ENCODE assay signal across 17 cellular contexts in genomic region chr2:122423934-122424333, GRCh38.
DNase-seq lines count a peak whose midpoint lies in the region; ATAC-seq, FAIRE-seq and TF ChIP-seq lines count a peak whose summit lies in the region.
"Had no signal": no experiment of that assay in that cellular context is flagged by ENCODE, and none has a peak within 500 bp of the region (broad histone marks: within the 10 kb centered on the region; RNA-seq: fewer than 3 reads in every experiment).

No MANE protein-coding gene starts in this region.

- H4K20me1 ChIP-seq in GM23338 (replicated peaks; ENCODE audit: insufficient read depth) (no peaks in the 10 kb centered on the region), HepG2 (ENCODE audit: insufficient read depth, low read length) (no peaks in the 10 kb centered on the region)
- H4K20me1 ChIP-seq: BLaER1 treated with 17β-estradiol and CSF1 and Interleukin-3, amounts not matched to agents 10 nM and 100 nM had no signal

- H3K36me3 Mint-ChIP-seq in GM23338 (ENCODE audit: low read depth), result no peaks in the 10 kb centered on the region
- H3K36me3 Mint-ChIP-seq: CD4-positive, CD25-positive, alpha-beta regulatory T cell had no signal

- TF ChIP-seq RAD21 in HepG2 (CRISPR knock-in tag; IDR thresholded peaks at IDR 0.05), result no peak

- H3K27me3 ChIP-seq in GM23338 (ENCODE audit: insufficient read depth) (no peaks in the 10 kb centered on the region), Panc1 (ENCODE audit: control insufficient read depth, insufficient read depth, low read length) (no peaks in the 10 kb centered on the region), HepG2 (ENCODE audit: control insufficient read depth in 1 of 2, insufficient read depth in 2 of 2, low read length in 2 of 2) (no peaks in the 10 kb centered on the region)
- H3K27me3 ChIP-seq: BLaER1 treated with 17β-estradiol and CSF1 and Interleukin-3, amounts not matched to agents 10 nM and 100 nM had no signal

- H3F3A ChIP-seq in GM23338 (replicated peaks; ENCODE audit: low read depth), result no peaks in the 10 kb centered on the region

- H3K4me1 Mint-ChIP-seq in GM23338, result no peaks in the 10 kb centered on the region
- H3K4me1 Mint-ChIP-seq: CD4-positive, CD25-positive, alpha-beta regulatory T cell had no signal

- DNase-seq in GM12891 (ENCODE audit: insufficient read length, low spot score) (no peak), GM23338 (ENCODE audit: low spot score) (peak; percentile 24), Panc1 (ENCODE audit: low read depth, low spot score) (peak; percentile 2), HepG2 (ENCODE audit: low spot score) (peak; percentile 18), T1000 (lab: John Stamatoyannopoulos, UW) (no peak)
- DNase-seq: ACHN; CD4-positive, CD25-positive, alpha-beta regulatory T cell; DMS79; GM23248 had no signal

- no peak overlapping the region for H3K4me3 Mint-ChIP-seq in GM23338
- H3K4me3 Mint-ChIP-seq: CD4-positive, CD25-positive, alpha-beta regulatory T cell had no signal

- peak in 1 of 2 experiments; percentile 38; a peak in 2 of 4 replicates for TF ChIP-seq CTCF in GM23338 (conservative IDR thresholded peaks at IDR 0.05; ENCODE audit: low read depth in 2 of 2)
- TF ChIP-seq CTCF in Panc1 (IDR thresholded peaks at IDR 0.05), result no peak
- TF ChIP-seq CTCF in HepG2 (CRISPR knock-in tag; IDR thresholded peaks at IDR 0.05), result peak; percentile 46

- H3K36me3 ChIP-seq in GM23338 (ENCODE audit: insufficient read depth) (no peaks in the 10 kb centered on the region), Panc1 (ENCODE audit: control insufficient read depth, insufficient read depth, low read length) (no peaks in the 10 kb centered on the region), HepG2 (replicated peaks in 1 of 2; ENCODE audit: control insufficient read depth in 1 of 2, insufficient read depth in 2 of 2, low read length in 2 of 2) (no peaks in the 10 kb centered on the region)
- H3K36me3 ChIP-seq: BLaER1 treated with 17β-estradiol and CSF1 and Interleukin-3, amounts not matched to agents 10 nM and 100 nM; HAP-1 had no signal

- CTCF ChIA-PET in Panc1 (lab: Charles Lee) (no interaction called here), HepG2 (lab: Yijun Ruan, JAX; ENCODE audit: low intra/inter-chr PET ratio, low total read pairs) (interaction anchor here (1.2 kb wide), 1 partner anchor 27 kb away, joined by 6 read pairs; no protein-coding TSS in a partner anchor)

- H3K4me1 ChIP-seq in GM23338 (ENCODE audit: insufficient read depth), result no peaks in the 10 kb centered on the region
- no peaks in the 10 kb centered on the region for H3K4me1 ChIP-seq in Panc1 (ENCODE audit: control insufficient read depth, insufficient read depth, low read length)
- no peaks in the 10 kb centered on the region for H3K4me1 ChIP-seq in HepG2 (ENCODE audit: insufficient read depth, low read length)
- H3K4me1 ChIP-seq: HAP-1 had no signal

- BruUV-seq in Panc1 (replicated peaks; lab: Mats Ljungman, UMichigan), result no TSS peak
- no TSS peak for BruUV-seq in HepG2 (replicated peaks; lab: Mats Ljungman, UMichigan)

- FAIRE-seq in GM12891 (lab: Jason Lieb, UNC), result no peak
- peak; percentile 54 for FAIRE-seq in HepG2 (lab: Jason Lieb, UNC)
- FAIRE-seq: GM19239, K562 had no signal

- H3K27ac ChIP-seq in GM23338 (ENCODE audit: low read depth) (no peak overlapping the region), Panc1 (ENCODE audit: low read length) (no peak overlapping the region), HepG2 (ENCODE audit: extremely low read length, insufficient read depth, low read length) (no peak overlapping the region)
- H3K27ac ChIP-seq: BLaER1 treated with 17β-estradiol and CSF1 and Interleukin-3, amounts not matched to agents 10 nM and 100 nM; GM23248; HL-60 had no signal

- H3K79me2 ChIP-seq in GM23338 (replicated peaks; ENCODE audit: insufficient read depth), result no peaks in the 10 kb centered on the region
- H3K79me2 ChIP-seq in HepG2 (ENCODE audit: insufficient read depth, low read length), result no peaks in the 10 kb centered on the region

- POLR2A ChIA-PET in Panc1 (lab: Charles Lee), result no interaction called here
- POLR2A ChIA-PET in HepG2 (lab: Yijun Ruan, JAX), result no interaction called here

- ATAC-seq in GM23338, result no peak
- ATAC-seq in Panc1, result no peak
- ATAC-seq in HepG2, result peak; percentile 78
- no peak for ATAC-seq in HG02970 (IDR thresholded peaks at IDR 0.05; ENCODE audit: low FRiP score, unreplicated experiment)
- no peak for ATAC-seq in GM21825 (IDR thresholded peaks at IDR 0.05; ENCODE audit: unreplicated experiment)
- no peak for ATAC-seq in HG03280 (IDR thresholded peaks at IDR 0.05; ENCODE audit: unreplicated experiment)
- ATAC-seq: K562 had no signal

- TF ChIP-seq POLR2A in GM12891 (IDR thresholded peaks at IDR 0.05; ENCODE audit: low read depth, low read length), result no peak
- TF ChIP-seq POLR2A in HepG2 (IDR thresholded peaks at IDR 0.05; ENCODE audit: insufficient read depth in 1 of 2, low read depth in 2 of 2, low read length in 2 of 2), result no peak

- H3K27ac Mint-ChIP-seq in GM23338, result no peak overlapping the region
- H3K27ac Mint-ChIP-seq: CD4-positive, CD25-positive, alpha-beta regulatory T cell had no signal

- H3K9me3 ChIP-seq in Panc1 (ENCODE audit: control insufficient read depth, insufficient read depth, low read depth, low read length) (no peaks in the 10 kb centered on the region), HepG2 (ENCODE audit: low read length) (no peaks in the 10 kb centered on the region)
- H3K9me3 ChIP-seq: BLaER1 treated with 17β-estradiol and CSF1 and Interleukin-3, amounts not matched to agents 10 nM and 100 nM; HAP-1 had no signal

- TF ChIP-seq EP300 in HepG2 (IDR thresholded peaks at IDR 0.05; ENCODE audit: low read depth in 2 of 2, low read length in 2 of 2) (no peak), HepG2 (CRISPR knock-in tag; IDR thresholded peaks at IDR 0.05; ENCODE audit: borderline replicate concordance) (no peak)

- H3K27me3 Mint-ChIP-seq in GM23338 (ENCODE audit: insufficient read depth, low read depth, poor library complexity), result no peaks in the 10 kb centered on the region
- H3K27me3 Mint-ChIP-seq: CD4-positive, CD25-positive, alpha-beta regulatory T cell had no signal

- peaks cover 8% of the 10 kb centered on the region for H3K9me2 ChIP-seq in GM23338 (ENCODE audit: insufficient read depth)

- no peak overlapping the region for H2AFZ ChIP-seq in GM23338
- H2AFZ ChIP-seq in HepG2 (ENCODE audit: low read length), result no peak overlapping the region
- H2AFZ ChIP-seq: GM23248 had no signal

- H3K9me3 Mint-ChIP-seq in GM23338, result no peaks in the 10 kb centered on the region; the same call in 1 of the 3 replicates

- H3K4me3 ChIP-seq in GM23338, result no peak overlapping the region
- H3K4me3 ChIP-seq in Panc1 (ENCODE audit: low read depth in 2 of 2, low read length in 2 of 2), result no peak overlapping the region
- no peak overlapping the region for H3K4me3 ChIP-seq in HepG2 (replicated peaks in 1 of 3; ENCODE audit: insufficient read depth in 1 of 3, low read depth in 2 of 3, low read length in 3 of 3)
- H3K4me3 ChIP-seq: BLaER1 treated with 17β-estradiol and CSF1 and Interleukin-3, amounts not matched to agents 10 nM and 100 nM; GM23248; HAP-1; K562 had no signal

- no peak overlapping the region for H3K9ac ChIP-seq in HepG2 (ENCODE audit: insufficient read depth, low read depth, low read length)
- H3K9ac ChIP-seq: BLaER1 treated with 17β-estradiol and CSF1 and Interleukin-3, amounts not matched to agents 10 nM and 100 nM; GM23248 had no signal

- intact Hi-C loops in Panc1 (cut with micrococcal nuclease; ENCODE audit: unreplicated experiment), result no loop called here
- intact Hi-C loops in HepG2 (cut with micrococcal nuclease; ENCODE audit: unreplicated experiment), result loop anchor here (1.0 kb wide), 1 partner anchor 27 kb away; no protein-coding TSS in a partner anchor

- in situ Hi-C loops in Panc1 (cut with HindIII; ENCODE audit: low pct_unique_long_range_greater_than_20kb, low sequenced_read_pairs), result no loop called here
- in situ Hi-C loops in HepG2 (cut with HindIII; ENCODE audit: extremely low pct_ligation_motif_present, low pct_unique_long_range_greater_than_20kb), result no loop called here

- 0% methylated on average over 3 of the region's 4 CpGs for WGBS in HepG2 (ENCODE audit: low lambda C conversion rate)

- no peak overlapping the region for H3K4me2 ChIP-seq in GM23338
- no peak overlapping the region for H3K4me2 ChIP-seq in HepG2 (ENCODE audit: low read depth, low read length)
- H3K4me2 ChIP-seq: BLaER1 treated with 17β-estradiol and CSF1 and Interleukin-3, amounts not matched to agents 10 nM and 100 nM had no signal

TF ChIP-seq in GM12891, 5 proteins besides CTCF, POLR2A, EP300 and RAD21:
- TF ChIP-seq PAX5 (IDR thresholded peaks at IDR 0.05; ENCODE audit: insufficient read depth, low read length, severe bottlenecking) (no peak), SPI1 (IDR thresholded peaks at IDR 0.05; ENCODE audit: low read depth, low read length) (0 out of 2 replicates have a peak, but pooled peaks have one; percentile 1)
TF ChIP-seq in GM12891: peak in this region for 1.

TF ChIP-seq in GM23338, 12 proteins besides CTCF, POLR2A, EP300 and RAD21 (continues in another document):
- no peak for TF ChIP-seq NANOG (IDR thresholded peaks at IDR 0.05; ENCODE audit: borderline replicate concordance)
- no peak for TF ChIP-seq ZNF331 (CRISPR knock-in tag; IDR thresholded peaks at IDR 0.05; ENCODE audit: low read depth)

TF ChIP-seq in HepG2, 621 proteins besides CTCF, POLR2A, EP300 and RAD21:
- TF ChIP-seq STAG1 (CRISPR knock-in tag; IDR thresholded peaks at IDR 0.05) (peak; percentile 67), HNF4A (CRISPR knock-in tag; IDR thresholded peaks at IDR 0.05) (no peak)

Comparison
In these comparisons a context has a peak if more than half of its experiments do, and no peak if none do; other contexts are left out.
1. DNase-seq: peak in GM23338 (single experiment), Panc1 (single experiment) and HepG2 (single experiment); none in GM12891 (single experiment) and T1000 (single experiment).